ENCODE assay signal across 8 cellular contexts in the genomic region with DNA sequence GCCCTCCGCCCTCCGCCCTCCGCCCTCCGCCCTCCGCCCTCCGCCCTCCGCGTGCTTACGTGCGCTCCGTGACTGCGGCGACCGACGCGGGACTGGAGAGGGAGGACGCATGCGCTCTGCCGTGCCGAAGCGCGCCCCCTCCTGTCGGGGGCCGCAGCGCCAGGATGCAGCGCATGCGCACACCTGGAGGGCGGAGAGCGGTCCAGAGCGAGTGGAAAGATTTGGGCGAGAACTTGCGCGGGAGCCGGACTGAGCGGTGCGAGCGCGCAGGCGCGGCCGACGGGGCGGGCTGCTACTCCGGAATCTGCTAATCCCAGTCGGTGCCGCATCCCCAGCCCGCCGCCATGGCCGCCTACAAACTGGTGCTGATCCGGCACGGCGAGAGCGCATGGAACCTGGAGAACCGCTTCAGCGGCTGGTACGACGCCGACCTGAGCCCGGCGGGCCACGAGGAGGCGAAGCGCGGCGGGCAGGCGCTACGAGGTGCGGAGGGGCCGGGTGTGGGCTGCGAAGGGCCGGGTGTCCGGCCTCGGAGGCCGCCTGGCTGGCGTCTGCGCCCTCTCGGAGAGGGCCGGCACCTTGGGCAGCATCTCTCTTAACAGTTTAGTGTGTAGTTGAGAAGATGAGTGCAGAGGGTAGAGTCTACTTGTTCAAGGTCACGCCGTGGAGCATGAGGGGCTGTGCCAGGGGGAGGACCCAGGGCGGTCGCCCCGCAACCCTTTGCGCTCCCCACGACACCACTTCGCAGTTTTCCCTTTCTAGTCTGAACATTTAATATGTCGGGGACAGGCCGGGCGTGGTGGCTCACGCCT. TPM values are rescaled to one million over a fixed set of nuclear protein-coding genes. Genes with fewer than 3 reads are reported as not detected.
A peak's percentile ranks its signal among the peaks of the same experiment; 100 is the strongest.
DNase-seq lines count a peak whose midpoint lies in the region; ATAC-seq and TF ChIP-seq lines count a peak whose summit lies in the region.

A gene (plus strand): TSS at position 228 of the 812 bp plus-strand sequence. CDS start 117 bp downstream, at position 345.

- H3K4me1 Mint-ChIP-seq in activated T-cell treated with anti-CD3 and anti-CD28 coated beads, Interleukin-2, amount 50 U/mL, for 4 hours (ENCODE audit: low read depth) = peaks cover 46% of the 10 kb centered on the region

- DNase-seq in DMS79 (lab: John Stamatoyannopoulos, UW) (peak; percentile 58), KG1 (lab: John Stamatoyannopoulos, UW) (peak; percentile 93), myocyte (ENCODE audit: low read depth) (peak; percentile 96)
- DNase-seq in activated T-cell treated with anti-CD3 and anti-CD28 coated beads, Interleukin-2, amount 50 U/mL, for 4 hours = peak; percentile 94
- DNase-seq in stimulated activated CD8-positive, alpha-beta memory T cell treated with anti-CD3 and anti-CD28 coated beads, Interleukin-7, amount 100 ng/mL, for 48 hours (ENCODE audit: extremely low read depth in 1 of 2, low read depth in 1 of 2) = peak; percentile 87 to 98

- H3K9me3 Mint-ChIP-seq in activated T-cell treated with anti-CD3 and anti-CD28 coated beads, Interleukin-2, amount 50 U/mL, for 4 hours = no peaks in the 10 kb centered on the region

- peaks cover 32% of the 10 kb centered on the region for H3K36me3 Mint-ChIP-seq in activated T-cell treated with anti-CD3 and anti-CD28 coated beads, Interleukin-2, amount 50 U/mL, for 4 hours (ENCODE audit: insufficient read depth)

- peak; percentile 80 for ATAC-seq in GM21723 (IDR thresholded peaks at IDR 0.05; ENCODE audit: unreplicated experiment)
- ATAC-seq in activated T-cell treated with anti-CD3 and anti-CD28 coated beads, Interleukin-2, amount 50 U/mL, for 4 hours = peak; percentile 76 to 84
- ATAC-seq in esophagus mucosa = peak; percentile 92

- peak within 1 kb of the TSS; percentile 94 for H3K4me3 Mint-ChIP-seq in activated T-cell treated with anti-CD3 and anti-CD28 coated beads, Interleukin-2, amount 50 U/mL, for 4 hours

- no peaks in the 10 kb centered on the region for H3K27me3 Mint-ChIP-seq in activated T-cell treated with anti-CD3 and anti-CD28 coated beads, Interleukin-2, amount 50 U/mL, for 4 hours (ENCODE audit: low read depth)

TF ChIP-seq in PFSK-1, 5 proteins besides CTCF, POLR2A, EP300 and RAD21:
- TF ChIP-seq SIN3A (IDR thresholded peaks at IDR 0.05; ENCODE audit: borderline replicate concordance, insufficient read depth, low read length) = no peak
- TF ChIP-seq FOXP2 (optimal IDR thresholded peaks at IDR 0.05; ENCODE audit: borderline replicate concordance, extremely low read depth, extremely low read length, insufficient read depth) = peak; percentile 88
- TF ChIP-seq, protein P1, sequence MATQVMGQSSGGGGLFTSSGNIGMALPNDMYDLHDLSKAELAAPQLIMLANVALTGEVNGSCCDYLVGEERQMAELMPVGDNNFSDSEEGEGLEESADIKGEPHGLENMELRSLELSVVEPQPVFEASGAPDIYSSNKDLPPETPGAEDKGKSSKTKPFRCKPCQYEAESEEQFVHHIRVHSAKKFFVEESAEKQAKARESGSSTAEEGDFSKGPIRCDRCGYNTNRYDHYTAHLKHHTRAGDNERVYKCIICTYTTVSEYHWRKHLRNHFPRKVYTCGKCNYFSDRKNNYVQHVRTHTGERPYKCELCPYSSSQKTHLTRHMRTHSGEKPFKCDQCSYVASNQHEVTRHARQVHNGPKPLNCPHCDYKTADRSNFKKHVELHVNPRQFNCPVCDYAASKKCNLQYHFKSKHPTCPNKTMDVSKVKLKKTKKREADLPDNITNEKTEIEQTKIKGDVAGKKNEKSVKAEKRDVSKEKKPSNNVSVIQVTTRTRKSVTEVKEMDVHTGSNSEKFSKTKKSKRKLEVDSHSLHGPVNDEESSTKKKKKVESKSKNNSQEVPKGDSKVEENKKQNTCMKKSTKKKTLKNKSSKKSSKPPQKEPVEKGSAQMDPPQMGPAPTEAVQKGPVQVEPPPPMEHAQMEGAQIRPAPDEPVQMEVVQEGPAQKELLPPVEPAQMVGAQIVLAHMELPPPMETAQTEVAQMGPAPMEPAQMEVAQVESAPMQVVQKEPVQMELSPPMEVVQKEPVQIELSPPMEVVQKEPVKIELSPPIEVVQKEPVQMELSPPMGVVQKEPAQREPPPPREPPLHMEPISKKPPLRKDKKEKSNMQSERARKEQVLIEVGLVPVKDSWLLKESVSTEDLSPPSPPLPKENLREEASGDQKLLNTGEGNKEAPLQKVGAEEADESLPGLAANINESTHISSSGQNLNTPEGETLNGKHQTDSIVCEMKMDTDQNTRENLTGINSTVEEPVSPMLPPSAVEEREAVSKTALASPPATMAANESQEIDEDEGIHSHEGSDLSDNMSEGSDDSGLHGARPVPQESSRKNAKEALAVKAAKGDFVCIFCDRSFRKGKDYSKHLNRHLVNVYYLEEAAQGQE (IDR thresholded peaks at IDR 0.05; ENCODE audit: insufficient read depth in 1 of 2, low read depth in 2 of 2, low read length in 2 of 2) = no peak
- TF ChIP-seq TAF1 (IDR thresholded peaks at IDR 0.05; ENCODE audit: borderline replicate concordance, insufficient read depth, low read length) = peak; percentile 50; the same call in 1 of the 2 replicates
- TF ChIP-seq POLR2AphosphoS5 (IDR thresholded peaks at IDR 0.05; ENCODE audit: low read depth, low read length) = peak; percentile 71

RNA-seq across cellular contexts. Expression of the gene that starts here (rescaled TPM):
- 239 TPM for polyA plus RNA-seq in PFSK-1 (2012; ENCODE audit: insufficient read length, low read depth)
- 1,000 to 10,000 TPM; 1,128 to 1,173 (median 1,167) TPM for total RNA-seq in activated T-cell treated with anti-CD3 and anti-CD28 coated beads, Interleukin-2, amount 50 U/mL, for 4 hours
- total RNA-seq in esophagus mucosa (324 TPM), myocyte (463 and 464 TPM in 2 replicates)
- 680 TPM for polyA plus RNA-seq in myocyte (2012)

Comparison
In these comparisons a context has a peak if more than half of its experiments do, and no peak if none do; other contexts are left out.
1. Peak in every context shown above with its lines: DNase-seq and ATAC-seq.